In genomic region chr16:57017251-57017650, GRCh38 we compare ENCODE assay signal across 18 cellular contexts. TPM values are rescaled to one million over a fixed set of nuclear protein-coding genes. Genes with fewer than 3 reads are reported as not detected.
DNase-seq lines count a peak whose midpoint lies in the region; ATAC-seq and TF ChIP-seq lines count a peak whose summit lies in the region.
"Had no signal": no experiment of that assay in that cellular context is flagged by ENCODE, and none has a peak within 500 bp of the region (broad histone marks: within the 10 kb centered on the region; RNA-seq: fewer than 3 reads in every experiment).

No MANE protein-coding gene starts in this region.

- POLR2A ChIA-PET in activated CD8-positive, alpha-beta T cell treated with anti-CD3 and anti-CD28 coated beads for 36 hours (lab: Charles Lee), result interaction anchor here (0.7 to 20.8 kb wide), 4 partner anchors 10 to 81 kb away, joined by 3 to 367 read pairs (median 9); partner anchors contain the start of gene NLRC5

- H3K4me1 Mint-ChIP-seq in stimulated activated naive CD8-positive, alpha-beta T cell treated with anti-CD3 and anti-CD28 coated beads, Interleukin-15, Interleukin-2, amounts not matched to agents 100 ng/mL and 50 ng/mL, for 24 hours (ENCODE audit: low read depth), result peaks cover 78% of the 10 kb centered on the region
- peaks cover 81% of the 10 kb centered on the region for H3K4me1 Mint-ChIP-seq in activated CD8-positive, alpha-beta T cell treated with anti-CD3 and anti-CD28 coated beads for 36 hours (ENCODE audit: low read depth)

- H3K27ac Mint-ChIP-seq in stimulated activated naive CD8-positive, alpha-beta T cell treated with anti-CD3 and anti-CD28 coated beads, Interleukin-15, Interleukin-2, amounts not matched to agents 100 ng/mL and 50 ng/mL, for 24 hours, result peak overlapping the region; percentile 83
- peak overlapping the region; percentile 91 for H3K27ac Mint-ChIP-seq in activated CD8-positive, alpha-beta T cell treated with anti-CD3 and anti-CD28 coated beads for 36 hours

- CTCF ChIA-PET in activated CD8-positive, alpha-beta T cell treated with anti-CD3 and anti-CD28 coated beads for 36 hours (lab: Charles Lee), result interaction anchor here (1.5 to 2.2 kb wide), 3 partner anchors 10 to 53 kb away, joined by 4 to 12 read pairs (median 6); no protein-coding TSS in a partner anchor

- no peak for ATAC-seq in stimulated activated naive CD8-positive, alpha-beta T cell treated with anti-CD3 and anti-CD28 coated beads, Interleukin-15, Interleukin-2, amounts not matched to agents 100 U/mL and 50 U/mL, for 24 hours
- ATAC-seq in activated CD8-positive, alpha-beta T cell treated with anti-CD3 and anti-CD28 coated beads for 36 hours, result no peak
- peak; percentile 39 for ATAC-seq in esophagus mucosa
- no peak for ATAC-seq in HG03097 (IDR thresholded peaks at IDR 0.05; ENCODE audit: low FRiP score, unreplicated experiment)
- no peak for ATAC-seq in GM18868 (IDR thresholded peaks at IDR 0.05; ENCODE audit: unreplicated experiment)
- ATAC-seq: right cardiac atrium; stimulated activated naive B cell treated with anti-CD40 and anti-IgM and Interleukin-4, amounts not matched to agents 10 μg/mL and 1 μg/mL and 100 μg/mL, for 72 hours had no signal

- H3K36me3 Mint-ChIP-seq in stimulated activated naive CD8-positive, alpha-beta T cell treated with anti-CD3 and anti-CD28 coated beads, Interleukin-15, Interleukin-2, amounts not matched to agents 100 ng/mL and 50 ng/mL, for 24 hours (ENCODE audit: low read depth), result peaks cover 72% of the 10 kb centered on the region
- H3K36me3 Mint-ChIP-seq in activated CD8-positive, alpha-beta T cell treated with anti-CD3 and anti-CD28 coated beads for 36 hours (ENCODE audit: low read depth), result peaks cover 76% of the 10 kb centered on the region

- no peak overlapping the region for H3K4me3 Mint-ChIP-seq in stimulated activated naive CD8-positive, alpha-beta T cell treated with anti-CD3 and anti-CD28 coated beads, Interleukin-15, Interleukin-2, amounts not matched to agents 100 ng/mL and 50 ng/mL, for 24 hours
- H3K4me3 Mint-ChIP-seq in activated CD8-positive, alpha-beta T cell treated with anti-CD3 and anti-CD28 coated beads for 36 hours, result no peak overlapping the region
- H3K4me3 Mint-ChIP-seq: stimulated activated naive B cell treated with anti-CD40 and anti-IgM and Interleukin-4, amounts not matched to agents 10 μg/mL and 1 μg/mL and 100 μg/mL, for 72 hours had no signal

- no peak for TF ChIP-seq CTCF in activated CD8-positive, alpha-beta T cell treated with anti-CD3 and anti-CD28 coated beads for 36 hours (IDR thresholded peaks at IDR 0.05)

- intact Hi-C loops in activated CD8-positive, alpha-beta T cell treated with anti-CD3 and anti-CD28 coated beads for 36 hours (cut with micrococcal nuclease), result no loop called here

- H3K9me3 Mint-ChIP-seq in stimulated activated naive CD8-positive, alpha-beta T cell treated with anti-CD3 and anti-CD28 coated beads, Interleukin-15, Interleukin-2, amounts not matched to agents 100 ng/mL and 50 ng/mL, for 24 hours, result no peaks in the 10 kb centered on the region
- peaks cover 2% of the 10 kb centered on the region for H3K9me3 Mint-ChIP-seq in activated CD8-positive, alpha-beta T cell treated with anti-CD3 and anti-CD28 coated beads for 36 hours
- H3K9me3 Mint-ChIP-seq: naive B cell; stimulated activated naive B cell treated with anti-CD40 and anti-IgM and Interleukin-4, amounts not matched to agents 10 μg/mL and 1 μg/mL and 100 μg/mL, for 72 hours had no signal

- no peak for DNase-seq in stimulated activated naive CD8-positive, alpha-beta T cell treated with anti-CD3 and anti-CD28 coated beads, Interleukin-15, Interleukin-2, amounts not matched to agents 100 U/mL and 50 U/mL, for 24 hours
- DNase-seq in activated CD8-positive, alpha-beta T cell treated with anti-CD3 and anti-CD28 coated beads for 36 hours, result no peak
- DNase-seq in NCI-H524 treated with DMSO at 0.1 percent for 48 hours (lab: John Stamatoyannopoulos, UW), result no peak
- no peak for DNase-seq in HK-2 (ENCODE audit: unreplicated experiment)
- DNase-seq: aorta; DMS79; glutamatergic neuron; naive B cell; NCI-H187 treated with DMSO at 0.1 percent for 48 hours; NCI-H526 treated with DMSO at 0.1 percent for 48 hours; right cardiac atrium; stimulated activated CD4-positive, alpha-beta T cell treated with anti-CD3 and anti-CD28 coated beads, Interleukin-4, amount 100 ng/mL, for 24 hours; stimulated activated naive B cell treated with anti-CD40 and anti-IgM and Interleukin-4, amounts not matched to agents 10 μg/mL and 1 μg/mL and 100 μg/mL, for 72 hours had no signal

- no peaks in the 10 kb centered on the region for H3K27me3 Mint-ChIP-seq in stimulated activated naive CD8-positive, alpha-beta T cell treated with anti-CD3 and anti-CD28 coated beads, Interleukin-15, Interleukin-2, amounts not matched to agents 100 ng/mL and 50 ng/mL, for 24 hours
- H3K27me3 Mint-ChIP-seq in activated CD8-positive, alpha-beta T cell treated with anti-CD3 and anti-CD28 coated beads for 36 hours, result no peaks in the 10 kb centered on the region
- H3K27me3 Mint-ChIP-seq: naive B cell; stimulated activated naive B cell treated with anti-CD40 and anti-IgM and Interleukin-4, amounts not matched to agents 10 μg/mL and 1 μg/mL and 100 μg/mL, for 72 hours had no signal

RNA-seq across cellular contexts. Expression of gene NLRC5, which starts 27.9 kb away (rescaled TPM):
- 100 to 1,000 TPM; 135 to 153 TPM for total RNA-seq in activated CD8-positive, alpha-beta T cell treated with anti-CD3 and anti-CD28 coated beads for 36 hours
- 13.0 TPM for total RNA-seq in esophagus mucosa

RNA-seq across cellular contexts. Expression of gene CETP, which starts 55.5 kb away (rescaled TPM):
- not detected for total RNA-seq in activated CD8-positive, alpha-beta T cell treated with anti-CD3 and anti-CD28 coated beads for 36 hours
- not detected for total RNA-seq in esophagus mucosa
- total RNA-seq: vagina had no signal
